Comparison of ENCODE assay signal across 16 cellular contexts in the genomic region with DNA sequence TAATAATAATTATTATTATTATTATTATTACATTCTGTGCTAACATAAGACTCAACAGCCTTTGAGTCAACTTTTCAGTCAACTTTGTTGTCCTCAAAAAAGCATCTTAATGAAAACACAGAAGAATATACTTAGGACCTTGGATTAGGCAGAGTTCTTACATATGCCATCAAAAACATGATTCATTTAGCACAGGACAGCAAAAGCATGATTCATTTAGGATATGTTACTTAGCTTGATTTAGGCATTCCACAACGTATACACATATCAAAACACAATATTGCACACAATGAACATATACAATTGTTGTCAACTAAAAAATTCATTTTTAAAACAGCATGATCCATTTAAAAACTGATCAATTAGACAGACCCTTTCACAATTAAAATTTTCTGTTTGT.
DNase-seq lines count a peak whose midpoint lies in the region; ATAC-seq and TF ChIP-seq lines count a peak whose summit lies in the region.
"Had no signal": no experiment of that assay in that cellular context is flagged by ENCODE, and none has a peak within 500 bp of the region (broad histone marks: within the 10 kb centered on the region; RNA-seq: fewer than 3 reads in every experiment).

No MANE protein-coding gene starts in this region.

- TF ChIP-seq RAD21 in SK-N-SH (IDR thresholded peaks at IDR 0.05; ENCODE audit: low read length), result no peak

- peaks cover 0 to 10% of the 10 kb centered on the region in 2 experiments; a peak in 3 of 4 replicates for H3K4me1 ChIP-seq in SK-N-SH (ENCODE audit: control insufficient read depth in 1 of 2, insufficient read depth in 2 of 2, low read depth in 1 of 2, low read length in 1 of 2)

- no peak overlapping the region for H3K4me3 ChIP-seq in SK-N-SH (ENCODE audit: low read depth in 2 of 2, low read length in 1 of 2)

- TF ChIP-seq EP300 in SK-N-SH (IDR thresholded peaks at IDR 0.05; ENCODE audit: borderline replicate concordance in 1 of 2, low read depth in 1 of 2, low read length in 1 of 2), result no peak

- H3K36me3 ChIP-seq in SK-N-SH (replicated peaks in 1 of 2; ENCODE audit: control insufficient read depth in 1 of 2, insufficient read depth in 2 of 2, low read length in 1 of 2), result peaks cover 0 to 18% of the 10 kb centered on the region in 2 experiments

- H3K9me3 Mint-ChIP-seq in HFFc6 (no peaks in the 10 kb centered on the region; the same call in 1 of the 2 replicates), endothelial cell (ENCODE audit: unreplicated experiment) (no peaks in the 10 kb centered on the region)

- no peak for ATAC-seq in HG02840 (IDR thresholded peaks at IDR 0.05; ENCODE audit: low FRiP score, unreplicated experiment)

- peak; percentile 46 for DNase-seq in HFFc6
- DNase-seq in SK-N-SH, result no peak
- peak; percentile 50 for DNase-seq in fibroblast of peridontal ligament (ENCODE audit: extremely low read depth)
- no peak for DNase-seq in iPS-NIHi7 (ENCODE audit: extremely low spot score)
- no peak for DNase-seq in endothelial cell (ENCODE audit: low spot score)
- DNase-seq in NCI-H2029 (lab: John Stamatoyannopoulos, UW), result no peak
- DNase-seq: GOT3, NCI-H1105 treated with DMSO at 0.1 percent for 48 hours, NCI-H1694, NCI-H510A, NCI-H774, SHP77 treated with DMSO at 0.1 percent for 48 hours, T-helper 1 cell had no signal

- peak overlapping the region; percentile 73 to 96; a peak in 3 of 4 replicates for H3K27ac ChIP-seq in SK-N-SH (ENCODE audit: low read depth in 2 of 2, low read length in 1 of 2)
- H3K27ac ChIP-seq: HL-60 had no signal

- H3K79me2 ChIP-seq in SK-N-SH (ENCODE audit: insufficient read depth), result peaks cover 88% of the 10 kb centered on the region

- peak overlapping the region; percentile 56; the same call in 1 of the 2 replicates for H3K9ac ChIP-seq in SK-N-SH

- CTCF ChIA-PET in SK-N-SH (lab: Yijun Ruan, JAX), result no interaction called here

- H3K9me3 ChIP-seq in SK-N-SH, result no peaks in the 10 kb centered on the region

- peak overlapping the region; percentile 83 for H3K27ac Mint-ChIP-seq in HFFc6
- H3K27ac Mint-ChIP-seq in endothelial cell (ENCODE audit: unreplicated experiment), result no peak overlapping the region
- H3K27ac Mint-ChIP-seq: B cell had no signal

- TF ChIP-seq CTCF in HFFc6 (IDR thresholded peaks at IDR 0.05) (no peak), SK-N-SH (IDR thresholded peaks at IDR 0.05) (no peak), endothelial cell (IDR thresholded peaks at IDR 0.05; ENCODE audit: unreplicated experiment) (no peak)

- H3K27me3 Mint-ChIP-seq in HFFc6 (ENCODE audit: insufficient read depth) (no peaks in the 10 kb centered on the region), endothelial cell (ENCODE audit: unreplicated experiment) (no peaks in the 10 kb centered on the region)

- no peak overlapping the region for H2AFZ ChIP-seq in SK-N-SH (ENCODE audit: low read depth)

- H3K36me3 Mint-ChIP-seq in HFFc6 (ENCODE audit: low read depth) (peaks cover 15% of the 10 kb centered on the region), endothelial cell (ENCODE audit: low read depth, unreplicated experiment) (no peaks in the 10 kb centered on the region)

- peaks cover 5% of the 10 kb centered on the region; the same call in 1 of the 2 replicates for H4K20me1 ChIP-seq in SK-N-SH (ENCODE audit: insufficient read depth)

- H3K4me3 Mint-ChIP-seq in HFFc6, result peak overlapping the region; percentile 63
- H3K4me3 Mint-ChIP-seq in endothelial cell (ENCODE audit: unreplicated experiment), result no peak overlapping the region
- H3K4me3 Mint-ChIP-seq: B cell had no signal

- H3F3A ChIP-seq in SK-N-SH (replicated peaks; ENCODE audit: insufficient read depth), result peaks cover 63% of the 10 kb centered on the region

- POLR2A ChIA-PET in SK-N-SH (lab: Yijun Ruan, JAX), result no interaction called here

- H3K4me2 ChIP-seq in SK-N-SH, result peak overlapping the region; percentile 41

- H3K4me1 Mint-ChIP-seq in HFFc6 (ENCODE audit: low read depth) (peaks cover 57% of the 10 kb centered on the region), endothelial cell (ENCODE audit: unreplicated experiment) (peaks cover 4% of the 10 kb centered on the region)
- H3K4me1 Mint-ChIP-seq: B cell had no signal

- no peaks in the 10 kb centered on the region for H3K9me2 ChIP-seq in SK-N-SH

- no peaks in the 10 kb centered on the region for H3K27me3 ChIP-seq in SK-N-SH (ENCODE audit: insufficient read depth)

- WGBS in SK-N-SH (ENCODE audit: low lambda C conversion rate), result 21% methylated on average over 1 of the region's 1 CpG

TF ChIP-seq in SK-N-SH, 30 proteins besides CTCF, POLR2A, EP300 and RAD21:
- TF ChIP-seq FOSL2 (IDR thresholded peaks at IDR 0.05; ENCODE audit: borderline replicate concordance, low read depth), result peak; percentile 35; the same call in 1 of the 2 replicates
- TF ChIP-seq, protein P1, sequence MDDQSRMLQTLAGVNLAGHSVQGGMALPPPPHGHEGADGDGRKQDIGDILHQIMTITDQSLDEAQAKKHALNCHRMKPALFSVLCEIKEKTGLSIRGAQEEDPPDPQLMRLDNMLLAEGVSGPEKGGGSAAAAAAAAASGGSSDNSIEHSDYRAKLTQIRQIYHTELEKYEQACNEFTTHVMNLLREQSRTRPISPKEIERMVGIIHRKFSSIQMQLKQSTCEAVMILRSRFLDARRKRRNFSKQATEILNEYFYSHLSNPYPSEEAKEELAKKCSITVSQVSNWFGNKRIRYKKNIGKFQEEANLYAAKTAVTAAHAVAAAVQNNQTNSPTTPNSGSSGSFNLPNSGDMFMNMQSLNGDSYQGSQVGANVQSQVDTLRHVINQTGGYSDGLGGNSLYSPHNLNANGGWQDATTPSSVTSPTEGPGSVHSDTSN (IDR thresholded peaks at IDR 0.05), result 0 out of 2 replicates have a peak, but pooled peaks have one; percentile 40
- TF ChIP-seq POLR2AphosphoS5 (IDR thresholded peaks at IDR 0.05; ENCODE audit: low read depth, low read length), result peak; percentile 5; the same call in 1 of the 2 replicates
- TF ChIP-seq JUND (IDR thresholded peaks at IDR 0.05), result peak; percentile 28; the same call in 1 of the 2 replicates
- TF ChIP-seq GABPA (IDR thresholded peaks at IDR 0.05; ENCODE audit: low read depth), result no peak
TF ChIP-seq in SK-N-SH: peak in this region for 4.

Comparison
In these comparisons a context has a peak if more than half of its experiments do, and no peak if none do; other contexts are left out.
1. DNase-seq: peak in HFFc6 (single experiment) and fibroblast of peridontal ligament (single experiment); none in SK-N-SH (single experiment), iPS-NIHi7 (single experiment), endothelial cell (single experiment) and NCI-H2029 (single experiment).